ENCODE assay signal across 26 cellular contexts in genomic region chr1:247961796-247962195, GRCh38. TPM values are rescaled to one million over a fixed set of nuclear protein-coding genes. Genes with fewer than 3 reads are reported as not detected.
"Had no signal": no experiment of that assay in that cellular context is flagged by ENCODE, and none has a peak within 500 bp of the region (broad histone marks: within the 10 kb centered on the region; RNA-seq: fewer than 3 reads in every experiment).

No MANE protein-coding gene starts in this region.

- H3K27me3 ChIP-seq: MG63, Peyer's patch, SJSA1 had no signal

- H2AFZ ChIP-seq: PC-9 had no signal

- DNase-seq: KBM-7, MG63, NCI-H1092, NCI-H1105 treated with DMSO at 0.1 percent for 48 hours, NCI-H1417 treated with DMSO at 0.1 percent for 48 hours, NCI-H146, NCI-H1694 treated with DMSO at 0.1 percent for 48 hours, NCI-H1930, NCI-H2081, NCI-H2171, NCI-H226, NCI-H446, NCI-H510A, NCI-H524 treated with DMSO at 0.1 percent for 48 hours, NCI-H69, NCI-H774, PC-9, Peyer's patch, Right ventricle myocardium superior, SIG-M5, SK-N-SH, SW 1271 had no signal

- H3K4me3 ChIP-seq: MG63, PC-9, Peyer's patch, SJSA1 had no signal

- H3K9me3 ChIP-seq: MG63, Peyer's patch, SJSA1, SK-N-SH had no signal

- H3K9ac ChIP-seq: SK-N-SH had no signal

- H3K9me2 ChIP-seq: SK-N-SH had no signal

- H3K27ac ChIP-seq: HL-60, PC-9, Peyer's patch, SJSA1 had no signal

- H3K4me2 ChIP-seq: PC-9, SK-N-SH had no signal

- H3K36me3 ChIP-seq: MG63, Peyer's patch, SJSA1 had no signal

- H3K4me1 ChIP-seq: Peyer's patch, SJSA1 had no signal

RNA-seq across cellular contexts. Expression of gene OR2AK2, which starts 3.2 kb away (rescaled TPM):
- total RNA-seq: LHCN-M2, PC-9, Peyer's patch, Right ventricle myocardium superior, RPMI7951, SJSA1 had no signal

RNA-seq across cellular contexts. Expression of gene OR2L8, which starts 13.1 kb away (rescaled TPM):
- total RNA-seq: LHCN-M2, PC-9, Peyer's patch, Right ventricle myocardium superior, RPMI7951, SJSA1 had no signal

RNA-seq across cellular contexts. Expression of gene OR2AJ1, which starts 37.1 kb away (rescaled TPM):
- total RNA-seq: LHCN-M2, PC-9, Peyer's patch, Right ventricle myocardium superior, RPMI7951, SJSA1 had no signal

RNA-seq across cellular contexts. Expression of gene OR2T8, which starts 41.7 kb away (rescaled TPM):
- total RNA-seq: LHCN-M2, PC-9, Peyer's patch, Right ventricle myocardium superior, RPMI7951, SJSA1 had no signal

RNA-seq across cellular contexts. Expression of gene OR2L5, which starts 51.7 kb away (rescaled TPM):
- total RNA-seq: LHCN-M2, PC-9, Right ventricle myocardium superior, RPMI7951, SJSA1 had no signal
